In genomic region chr10:95907454-95908253, GRCh38 we compare ENCODE assay signal across 1 cellular context.
A peak's percentile ranks its signal among the peaks of the same experiment; 100 is the strongest.
TF ChIP-seq lines count a peak whose summit lies in the region.

Gene CC2D2B, plus strand, starts transcription at chr10:95907975. Its CDS starts 3,349 bp downstream, at chr10:95911324.

TF ChIP-seq in K562, 482 proteins besides CTCF, POLR2A, EP300 and RAD21 (continued from another document and continues in another):
- TF ChIP-seq E2F4 (CRISPR knock-in tag; IDR thresholded peaks at IDR 0.05; ENCODE audit: low read depth) (no peak), CTBP1 (IDR thresholded peaks at IDR 0.05; ENCODE audit: borderline replicate concordance) (peak; percentile 59), ATF7 (IDR thresholded peaks at IDR 0.05) (0 out of 2 replicates have a peak, but pooled peaks have one; percentile 41), ZNF224 (CRISPR knock-in tag; IDR thresholded peaks at IDR 0.05) (no peak; the same call in 1 of the 2 replicates), HDAC2 (IDR thresholded peaks at IDR 0.05) (no peak), RUNX1 (IDR thresholded peaks at IDR 0.05; ENCODE audit: low read depth) (no peak), ETV5 (CRISPR knock-in tag; IDR thresholded peaks at IDR 0.05; ENCODE audit: low read depth) (no peak), TEAD2 (tag; IDR thresholded peaks at IDR 0.05) (no peak), KAT2B (IDR thresholded peaks at IDR 0.05; ENCODE audit: low read depth, low read length) (no peak), ZBTB1 (CRISPR knock-in tag; IDR thresholded peaks at IDR 0.05; ENCODE audit: borderline replicate concordance, low read depth) (peak; percentile 82), WHSC1 (IDR thresholded peaks at IDR 0.05; ENCODE audit: low read length) (no peak), ZNF655 (CRISPR knock-in tag; IDR thresholded peaks at IDR 0.05) (no peak), MBD2 (IDR thresholded peaks at IDR 0.05; ENCODE audit: borderline replicate concordance, low read depth) (no peak), YY1 (IDR thresholded peaks at IDR 0.05; ENCODE audit: borderline replicate concordance in 1 of 3, control insufficient read depth in 1 of 3, extremely low read depth in 1 of 3, insufficient read depth in 3 of 3, insufficient read length in 1 of 3, insufficient replicate concordance in 2 of 3, low read depth in 1 of 3, low read length in 2 of 3) (peak in 2 of 3 experiments; percentile 31 to 32), POU5F1 (IDR thresholded peaks at IDR 0.05; ENCODE audit: borderline replicate concordance, low read depth, low read length, partially characterized antibody) (no peak), GATAD2B (IDR thresholded peaks at IDR 0.05; ENCODE audit: borderline replicate concordance) (no peak), ZC3H8 (IDR thresholded peaks at IDR 0.05) (no peak), UBTF (IDR thresholded peaks at IDR 0.05; ENCODE audit: borderline replicate concordance in 1 of 2, low read depth in 2 of 2, low read length in 2 of 2) (peak; percentile 57 to 88; a peak in 3 of 4 replicates), RBM14 (IDR thresholded peaks at IDR 0.05; ENCODE audit: borderline replicate concordance, insufficient read depth, low read depth, low read length) (no peak), GATAD2A (IDR thresholded peaks at IDR 0.05) (0 out of 2 replicates have a peak, but pooled peaks have one; percentile 61), ZNF124 (CRISPR knock-in tag; IDR thresholded peaks at IDR 0.05) (no peak), EP400 (IDR thresholded peaks at IDR 0.05) (peak; percentile 62; the same call in 1 of the 2 replicates), RBM25 (IDR thresholded peaks at IDR 0.05; ENCODE audit: low read depth, low read length, severe bottlenecking) (no peak), ZNF347 (CRISPR knock-in tag; IDR thresholded peaks at IDR 0.05; ENCODE audit: low read depth) (no peak), E2F8 (IDR thresholded peaks at IDR 0.05; ENCODE audit: low read depth, partially characterized antibody) (no peak), FOXP1 (CRISPR knock-in tag; IDR thresholded peaks at IDR 0.05) (peak; percentile 61; the same call in 1 of the 2 replicates), RB1 (IDR thresholded peaks at IDR 0.05; ENCODE audit: low read depth) (peak; percentile 41; the same call in 1 of the 2 replicates), SRSF1 (IDR thresholded peaks at IDR 0.05; ENCODE audit: low read depth, low read length) (no peak), TAF1 (IDR thresholded peaks at IDR 0.05; ENCODE audit: control insufficient read depth, extremely low read depth, insufficient read depth, low read length, severe bottlenecking) (peak; percentile 20), FOXK1 (CRISPR knock-in tag; IDR thresholded peaks at IDR 0.05; ENCODE audit: borderline replicate concordance) (no peak), BRF2 (IDR thresholded peaks at IDR 0.05; ENCODE audit: borderline replicate concordance, insufficient read depth, insufficient read length) (no peak), L3MBTL2 (IDR thresholded peaks at IDR 0.05) (peak; percentile 98), LEF1 (IDR thresholded peaks at IDR 0.05) (no peak), ZNF184 (CRISPR knock-in tag; IDR thresholded peaks at IDR 0.05) (no peak)
- TF ChIP-seq, protein P1, sequence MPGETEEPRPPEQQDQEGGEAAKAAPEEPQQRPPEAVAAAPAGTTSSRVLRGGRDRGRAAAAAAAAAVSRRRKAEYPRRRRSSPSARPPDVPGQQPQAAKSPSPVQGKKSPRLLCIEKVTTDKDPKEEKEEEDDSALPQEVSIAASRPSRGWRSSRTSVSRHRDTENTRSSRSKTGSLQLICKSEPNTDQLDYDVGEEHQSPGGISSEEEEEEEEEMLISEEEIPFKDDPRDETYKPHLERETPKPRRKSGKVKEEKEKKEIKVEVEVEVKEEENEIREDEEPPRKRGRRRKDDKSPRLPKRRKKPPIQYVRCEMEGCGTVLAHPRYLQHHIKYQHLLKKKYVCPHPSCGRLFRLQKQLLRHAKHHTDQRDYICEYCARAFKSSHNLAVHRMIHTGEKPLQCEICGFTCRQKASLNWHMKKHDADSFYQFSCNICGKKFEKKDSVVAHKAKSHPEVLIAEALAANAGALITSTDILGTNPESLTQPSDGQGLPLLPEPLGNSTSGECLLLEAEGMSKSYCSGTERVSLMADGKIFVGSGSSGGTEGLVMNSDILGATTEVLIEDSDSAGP (CRISPR knock-in tag; IDR thresholded peaks at IDR 0.05): no peak
- TF ChIP-seq, protein P2, sequence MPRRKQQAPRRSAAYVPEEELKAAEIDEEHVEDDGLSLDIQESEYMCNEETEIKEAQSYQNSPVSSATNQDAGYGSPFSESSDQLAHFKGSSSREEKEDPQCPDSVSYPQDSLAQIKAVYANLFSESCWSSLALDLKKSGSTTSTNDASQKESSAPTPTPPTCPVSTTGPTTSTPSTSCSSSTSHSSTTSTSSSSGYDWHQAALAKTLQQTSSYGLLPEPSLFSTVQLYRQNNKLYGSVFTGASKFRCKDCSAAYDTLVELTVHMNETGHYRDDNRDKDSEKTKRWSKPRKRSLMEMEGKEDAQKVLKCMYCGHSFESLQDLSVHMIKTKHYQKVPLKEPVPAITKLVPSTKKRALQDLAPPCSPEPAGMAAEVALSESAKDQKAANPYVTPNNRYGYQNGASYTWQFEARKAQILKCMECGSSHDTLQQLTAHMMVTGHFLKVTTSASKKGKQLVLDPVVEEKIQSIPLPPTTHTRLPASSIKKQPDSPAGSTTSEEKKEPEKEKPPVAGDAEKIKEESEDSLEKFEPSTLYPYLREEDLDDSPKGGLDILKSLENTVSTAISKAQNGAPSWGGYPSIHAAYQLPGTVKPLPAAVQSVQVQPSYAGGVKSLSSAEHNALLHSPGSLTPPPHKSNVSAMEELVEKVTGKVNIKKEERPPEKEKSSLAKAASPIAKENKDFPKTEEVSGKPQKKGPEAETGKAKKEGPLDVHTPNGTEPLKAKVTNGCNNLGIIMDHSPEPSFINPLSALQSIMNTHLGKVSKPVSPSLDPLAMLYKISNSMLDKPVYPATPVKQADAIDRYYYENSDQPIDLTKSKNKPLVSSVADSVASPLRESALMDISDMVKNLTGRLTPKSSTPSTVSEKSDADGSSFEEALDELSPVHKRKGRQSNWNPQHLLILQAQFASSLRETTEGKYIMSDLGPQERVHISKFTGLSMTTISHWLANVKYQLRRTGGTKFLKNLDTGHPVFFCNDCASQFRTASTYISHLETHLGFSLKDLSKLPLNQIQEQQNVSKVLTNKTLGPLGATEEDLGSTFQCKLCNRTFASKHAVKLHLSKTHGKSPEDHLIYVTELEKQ (CRISPR knock-in tag; IDR thresholded peaks at IDR 0.05): no peak
- TF ChIP-seq, protein P3, sequence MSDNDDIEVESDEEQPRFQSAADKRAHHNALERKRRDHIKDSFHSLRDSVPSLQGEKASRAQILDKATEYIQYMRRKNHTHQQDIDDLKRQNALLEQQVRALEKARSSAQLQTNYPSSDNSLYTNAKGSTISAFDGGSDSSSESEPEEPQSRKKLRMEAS (CRISPR knock-in tag; IDR thresholded peaks at IDR 0.05): peak; percentile 92
- TF ChIP-seq, protein P4, sequence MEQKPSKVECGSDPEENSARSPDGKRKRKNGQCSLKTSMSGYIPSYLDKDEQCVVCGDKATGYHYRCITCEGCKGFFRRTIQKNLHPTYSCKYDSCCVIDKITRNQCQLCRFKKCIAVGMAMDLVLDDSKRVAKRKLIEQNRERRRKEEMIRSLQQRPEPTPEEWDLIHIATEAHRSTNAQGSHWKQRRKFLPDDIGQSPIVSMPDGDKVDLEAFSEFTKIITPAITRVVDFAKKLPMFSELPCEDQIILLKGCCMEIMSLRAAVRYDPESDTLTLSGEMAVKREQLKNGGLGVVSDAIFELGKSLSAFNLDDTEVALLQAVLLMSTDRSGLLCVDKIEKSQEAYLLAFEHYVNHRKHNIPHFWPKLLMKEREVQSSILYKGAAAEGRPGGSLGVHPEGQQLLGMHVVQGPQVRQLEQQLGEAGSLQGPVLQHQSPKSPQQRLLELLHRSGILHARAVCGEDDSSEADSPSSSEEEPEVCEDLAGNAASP (IDR thresholded peaks at IDR 0.05): no peak
- TF ChIP-seq, protein P5, sequence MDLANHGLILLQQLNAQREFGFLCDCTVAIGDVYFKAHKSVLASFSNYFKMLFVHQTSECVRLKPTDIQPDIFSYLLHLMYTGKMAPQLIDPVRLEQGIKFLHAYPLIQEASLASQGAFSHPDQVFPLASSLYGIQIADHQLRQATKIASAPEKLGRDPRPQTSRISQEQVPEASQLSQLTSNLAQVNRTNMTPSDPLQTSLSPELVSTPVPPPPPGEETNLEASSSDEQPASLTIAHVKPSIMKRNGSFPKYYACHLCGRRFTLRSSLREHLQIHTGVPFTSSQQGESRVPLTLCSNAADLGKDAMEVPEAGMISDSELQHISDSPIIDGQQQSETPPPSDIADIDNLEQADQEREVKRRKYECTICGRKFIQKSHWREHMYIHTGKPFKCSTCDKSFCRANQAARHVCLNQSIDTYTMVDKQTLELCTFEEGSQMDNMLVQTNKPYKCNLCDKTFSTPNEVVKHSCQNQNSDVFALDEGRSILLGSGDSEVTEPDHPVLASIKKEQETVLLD (IDR thresholded peaks at IDR 0.05): peak; percentile 65; the same call in 1 of the 2 replicates
- TF ChIP-seq, protein P6, sequence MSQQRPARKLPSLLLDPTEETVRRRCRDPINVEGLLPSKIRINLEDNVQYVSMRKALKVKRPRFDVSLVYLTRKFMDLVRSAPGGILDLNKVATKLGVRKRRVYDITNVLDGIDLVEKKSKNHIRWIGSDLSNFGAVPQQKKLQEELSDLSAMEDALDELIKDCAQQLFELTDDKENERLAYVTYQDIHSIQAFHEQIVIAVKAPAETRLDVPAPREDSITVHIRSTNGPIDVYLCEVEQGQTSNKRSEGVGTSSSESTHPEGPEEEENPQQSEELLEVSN (IDR thresholded peaks at IDR 0.05; ENCODE audit: borderline replicate concordance in 1 of 2, extremely low read depth in 1 of 2, insufficient read depth in 1 of 2, insufficient read length in 1 of 2, low read depth in 1 of 2, low read length in 1 of 2, poor library complexity in 1 of 2, severe bottlenecking in 1 of 2): peak; percentile 88 to 94
